1 cellular context compared by ENCODE assay signal in the genomic region with DNA sequence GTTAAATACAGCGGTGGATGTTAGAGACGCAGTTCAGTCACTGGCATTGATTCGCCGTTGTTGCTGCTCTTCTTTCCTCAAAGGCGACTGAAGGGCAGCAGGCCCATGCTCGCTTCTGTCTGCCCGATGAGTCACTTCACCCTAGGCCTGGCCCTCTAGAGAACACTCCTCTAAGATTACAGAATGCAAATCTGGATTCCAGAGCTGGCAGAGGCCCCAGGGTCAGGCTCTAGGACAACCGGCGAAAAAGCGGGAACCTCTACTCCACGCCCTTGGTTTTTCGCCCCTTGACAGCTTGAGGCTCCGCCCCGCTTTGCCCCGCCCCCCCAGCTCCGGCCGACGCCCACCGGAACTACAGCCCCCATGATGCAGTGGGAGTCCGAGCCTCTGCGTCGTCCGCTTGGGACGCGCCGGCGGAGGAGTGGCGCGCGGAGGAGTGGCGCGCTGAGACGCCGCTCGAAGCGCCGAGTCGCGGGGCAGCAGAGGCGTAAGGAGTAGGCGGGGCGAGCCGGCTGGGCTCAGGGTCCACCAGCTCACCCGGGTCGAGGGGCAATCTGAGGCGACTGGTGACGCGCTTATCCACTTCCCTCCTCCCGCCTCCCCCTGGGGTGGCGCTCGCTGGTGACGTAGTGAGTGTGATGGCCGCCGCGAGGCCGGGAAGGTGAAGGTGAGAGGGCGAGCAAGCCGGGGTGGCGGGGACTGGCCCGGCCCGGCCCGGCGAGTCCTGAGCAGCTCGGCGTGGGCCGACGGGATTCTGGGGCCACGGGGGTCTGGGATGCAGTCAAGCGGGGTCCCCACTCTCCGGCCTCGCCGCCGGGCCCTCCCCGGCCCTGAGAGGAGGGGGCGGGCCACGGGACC.
TF ChIP-seq lines count a peak whose summit lies in the region.

A gene (plus strand): TSS at position 627 of the 858 bp plus-strand sequence. CDS start 8,725 bp downstream, outside the sequence.

TF ChIP-seq in HepG2, 621 proteins besides CTCF, POLR2A, EP300 and RAD21 (continued from another document and continues in another):
- TF ChIP-seq, protein P1, sequence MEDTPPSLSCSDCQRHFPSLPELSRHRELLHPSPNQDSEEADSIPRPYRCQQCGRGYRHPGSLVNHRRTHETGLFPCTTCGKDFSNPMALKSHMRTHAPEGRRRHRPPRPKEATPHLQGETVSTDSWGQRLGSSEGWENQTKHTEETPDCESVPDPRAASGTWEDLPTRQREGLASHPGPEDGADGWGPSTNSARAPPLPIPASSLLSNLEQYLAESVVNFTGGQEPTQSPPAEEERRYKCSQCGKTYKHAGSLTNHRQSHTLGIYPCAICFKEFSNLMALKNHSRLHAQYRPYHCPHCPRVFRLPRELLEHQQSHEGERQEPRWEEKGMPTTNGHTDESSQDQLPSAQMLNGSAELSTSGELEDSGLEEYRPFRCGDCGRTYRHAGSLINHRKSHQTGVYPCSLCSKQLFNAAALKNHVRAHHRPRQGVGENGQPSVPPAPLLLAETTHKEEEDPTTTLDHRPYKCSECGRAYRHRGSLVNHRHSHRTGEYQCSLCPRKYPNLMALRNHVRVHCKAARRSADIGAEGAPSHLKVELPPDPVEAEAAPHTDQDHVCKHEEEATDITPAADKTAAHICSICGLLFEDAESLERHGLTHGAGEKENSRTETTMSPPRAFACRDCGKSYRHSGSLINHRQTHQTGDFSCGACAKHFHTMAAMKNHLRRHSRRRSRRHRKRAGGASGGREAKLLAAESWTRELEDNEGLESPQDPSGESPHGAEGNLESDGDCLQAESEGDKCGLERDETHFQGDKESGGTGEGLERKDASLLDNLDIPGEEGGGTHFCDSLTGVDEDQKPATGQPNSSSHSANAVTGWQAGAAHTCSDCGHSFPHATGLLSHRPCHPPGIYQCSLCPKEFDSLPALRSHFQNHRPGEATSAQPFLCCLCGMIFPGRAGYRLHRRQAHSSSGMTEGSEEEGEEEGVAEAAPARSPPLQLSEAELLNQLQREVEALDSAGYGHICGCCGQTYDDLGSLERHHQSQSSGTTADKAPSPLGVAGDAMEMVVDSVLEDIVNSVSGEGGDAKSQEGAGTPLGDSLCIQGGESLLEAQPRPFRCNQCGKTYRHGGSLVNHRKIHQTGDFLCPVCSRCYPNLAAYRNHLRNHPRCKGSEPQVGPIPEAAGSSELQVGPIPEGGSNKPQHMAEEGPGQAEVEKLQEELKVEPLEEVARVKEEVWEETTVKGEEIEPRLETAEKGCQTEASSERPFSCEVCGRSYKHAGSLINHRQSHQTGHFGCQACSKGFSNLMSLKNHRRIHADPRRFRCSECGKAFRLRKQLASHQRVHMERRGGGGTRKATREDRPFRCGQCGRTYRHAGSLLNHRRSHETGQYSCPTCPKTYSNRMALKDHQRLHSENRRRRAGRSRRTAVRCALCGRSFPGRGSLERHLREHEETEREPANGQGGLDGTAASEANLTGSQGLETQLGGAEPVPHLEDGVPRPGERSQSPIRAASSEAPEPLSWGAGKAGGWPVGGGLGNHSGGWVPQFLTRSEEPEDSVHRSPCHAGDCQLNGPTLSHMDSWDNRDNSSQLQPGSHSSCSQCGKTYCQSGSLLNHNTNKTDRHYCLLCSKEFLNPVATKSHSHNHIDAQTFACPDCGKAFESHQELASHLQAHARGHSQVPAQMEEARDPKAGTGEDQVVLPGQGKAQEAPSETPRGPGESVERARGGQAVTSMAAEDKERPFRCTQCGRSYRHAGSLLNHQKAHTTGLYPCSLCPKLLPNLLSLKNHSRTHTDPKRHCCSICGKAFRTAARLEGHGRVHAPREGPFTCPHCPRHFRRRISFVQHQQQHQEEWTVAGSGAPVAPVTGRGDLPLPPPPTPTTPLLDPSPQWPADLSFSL (CRISPR knock-in tag; IDR thresholded peaks at IDR 0.05) = no peak
- TF ChIP-seq ZNF550 (CRISPR knock-in tag; IDR thresholded peaks at IDR 0.05; ENCODE audit: borderline replicate concordance) (no peak; the same call in 1 of the 2 replicates), KLF9 (CRISPR knock-in tag; IDR thresholded peaks at IDR 0.05; ENCODE audit: low read depth) (no peak), MTA3 (CRISPR knock-in tag; IDR thresholded peaks at IDR 0.05) (no peak), ZNF3 (CRISPR knock-in tag; IDR thresholded peaks at IDR 0.05) (no peak), POLR2G (IDR thresholded peaks at IDR 0.05; ENCODE audit: low read depth, low read length) (peak; percentile 90), NR1H2 (CRISPR knock-in tag; IDR thresholded peaks at IDR 0.05; ENCODE audit: borderline replicate concordance, low read depth) (no peak), SP4 (CRISPR knock-in tag; IDR thresholded peaks at IDR 0.05) (peak; percentile 85), ZBTB38 (CRISPR knock-in tag; IDR thresholded peaks at IDR 0.05) (peak; percentile 73), KDM1A (CRISPR knock-in tag; IDR thresholded peaks at IDR 0.05) (no peak), MAF1 (CRISPR knock-in tag; IDR thresholded peaks at IDR 0.05; ENCODE audit: borderline replicate concordance) (no peak), ZFP36 (IDR thresholded peaks at IDR 0.05; ENCODE audit: borderline replicate concordance, low read depth, low read length, partially characterized antibody) (no peak), ARNT2 (CRISPR knock-in tag; IDR thresholded peaks at IDR 0.05; ENCODE audit: low read depth) (no peak; the same call in 1 of the 2 replicates), ZNF232 (CRISPR knock-in tag; IDR thresholded peaks at IDR 0.05; ENCODE audit: borderline replicate concordance) (peak; percentile 34; the same call in 1 of the 2 replicates), MBD4 (IDR thresholded peaks at IDR 0.05; ENCODE audit: borderline replicate concordance, low read length) (no peak), ZNF619 (CRISPR knock-in tag; IDR thresholded peaks at IDR 0.05) (no peak), ATM (IDR thresholded peaks at IDR 0.05; ENCODE audit: borderline replicate concordance) (no peak), ZNF577 (CRISPR knock-in tag; IDR thresholded peaks at IDR 0.05; ENCODE audit: borderline replicate concordance, low read depth) (no peak), ZKSCAN1 (IDR thresholded peaks at IDR 0.05; ENCODE audit: low read length) (no peak), MAFF (IDR thresholded peaks at IDR 0.05; ENCODE audit: low read depth, low read length) (no peak), GATA4 (IDR thresholded peaks at IDR 0.05; ENCODE audit: borderline replicate concordance, low read depth) (0 out of 2 replicates have a peak, but pooled peaks have one; percentile 62), KAT2B (IDR thresholded peaks at IDR 0.05; ENCODE audit: borderline replicate concordance, low read depth, low read length) (no peak), SNAPC2 (CRISPR knock-in tag; IDR thresholded peaks at IDR 0.05) (no peak), ZNF781 (CRISPR knock-in tag; IDR thresholded peaks at IDR 0.05; ENCODE audit: borderline replicate concordance, not compliant biosample characterization) (peak; percentile 5), TEAD2 (CRISPR knock-in tag; IDR thresholded peaks at IDR 0.05) (no peak), ELF3 (CRISPR knock-in tag; IDR thresholded peaks at IDR 0.05) (peak; percentile 45; the same call in 1 of the 2 replicates), NFYB (CRISPR knock-in tag; IDR thresholded peaks at IDR 0.05) (peak; percentile 76), ZNF230 (CRISPR knock-in tag; IDR thresholded peaks at IDR 0.05) (peak; percentile 32; the same call in 1 of the 2 replicates), STAT5B (CRISPR knock-in tag; IDR thresholded peaks at IDR 0.05) (no peak)
- TF ChIP-seq, protein P2, sequence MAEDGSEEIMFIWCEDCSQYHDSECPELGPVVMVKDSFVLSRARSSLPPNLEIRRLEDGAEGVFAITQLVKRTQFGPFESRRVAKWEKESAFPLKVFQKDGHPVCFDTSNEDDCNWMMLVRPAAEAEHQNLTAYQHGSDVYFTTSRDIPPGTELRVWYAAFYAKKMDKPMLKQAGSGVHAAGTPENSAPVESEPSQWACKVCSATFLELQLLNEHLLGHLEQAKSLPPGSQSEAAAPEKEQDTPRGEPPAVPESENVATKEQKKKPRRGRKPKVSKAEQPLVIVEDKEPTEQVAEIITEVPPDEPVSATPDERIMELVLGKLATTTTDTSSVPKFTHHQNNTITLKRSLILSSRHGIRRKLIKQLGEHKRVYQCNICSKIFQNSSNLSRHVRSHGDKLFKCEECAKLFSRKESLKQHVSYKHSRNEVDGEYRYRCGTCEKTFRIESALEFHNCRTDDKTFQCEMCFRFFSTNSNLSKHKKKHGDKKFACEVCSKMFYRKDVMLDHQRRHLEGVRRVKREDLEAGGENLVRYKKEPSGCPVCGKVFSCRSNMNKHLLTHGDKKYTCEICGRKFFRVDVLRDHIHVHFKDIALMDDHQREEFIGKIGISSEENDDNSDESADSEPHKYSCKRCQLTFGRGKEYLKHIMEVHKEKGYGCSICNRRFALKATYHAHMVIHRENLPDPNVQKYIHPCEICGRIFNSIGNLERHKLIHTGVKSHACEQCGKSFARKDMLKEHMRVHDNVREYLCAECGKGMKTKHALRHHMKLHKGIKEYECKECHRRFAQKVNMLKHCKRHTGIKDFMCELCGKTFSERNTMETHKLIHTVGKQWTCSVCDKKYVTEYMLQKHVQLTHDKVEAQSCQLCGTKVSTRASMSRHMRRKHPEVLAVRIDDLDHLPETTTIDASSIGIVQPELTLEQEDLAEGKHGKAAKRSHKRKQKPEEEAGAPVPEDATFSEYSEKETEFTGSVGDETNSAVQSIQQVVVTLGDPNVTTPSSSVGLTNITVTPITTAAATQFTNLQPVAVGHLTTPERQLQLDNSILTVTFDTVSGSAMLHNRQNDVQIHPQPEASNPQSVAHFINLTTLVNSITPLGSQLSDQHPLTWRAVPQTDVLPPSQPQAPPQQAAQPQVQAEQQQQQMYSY (CRISPR knock-in tag; IDR thresholded peaks at IDR 0.05) = peak; percentile 43
- TF ChIP-seq, protein P3, sequence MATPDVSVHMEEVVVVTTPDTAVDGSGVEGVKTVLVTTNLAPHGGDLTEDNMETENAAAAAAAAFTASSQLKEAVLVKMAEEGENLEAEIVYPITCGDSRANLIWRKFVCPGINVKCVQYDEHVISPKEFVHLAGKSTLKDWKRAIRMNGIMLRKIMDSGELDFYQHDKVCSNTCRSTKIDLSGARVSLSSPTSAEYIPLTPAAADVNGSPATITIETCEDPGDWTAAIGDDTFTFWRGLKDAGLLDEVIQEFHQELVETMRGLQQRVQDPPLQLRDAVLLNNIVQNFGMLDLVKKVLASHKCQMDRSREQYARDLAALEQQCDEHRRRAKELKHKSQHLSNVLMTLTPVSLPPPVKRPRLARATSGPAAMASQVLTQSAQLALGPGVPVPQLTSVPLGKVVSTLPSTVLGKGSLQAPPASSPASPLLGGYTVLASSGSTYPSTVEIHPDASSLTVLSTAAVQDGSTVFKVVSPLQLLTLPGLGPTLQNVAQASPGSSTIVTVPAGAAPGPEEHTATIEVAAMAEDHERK (CRISPR knock-in tag; IDR thresholded peaks at IDR 0.05; ENCODE audit: low read depth) = peak; percentile 93
- TF ChIP-seq, protein P4, sequence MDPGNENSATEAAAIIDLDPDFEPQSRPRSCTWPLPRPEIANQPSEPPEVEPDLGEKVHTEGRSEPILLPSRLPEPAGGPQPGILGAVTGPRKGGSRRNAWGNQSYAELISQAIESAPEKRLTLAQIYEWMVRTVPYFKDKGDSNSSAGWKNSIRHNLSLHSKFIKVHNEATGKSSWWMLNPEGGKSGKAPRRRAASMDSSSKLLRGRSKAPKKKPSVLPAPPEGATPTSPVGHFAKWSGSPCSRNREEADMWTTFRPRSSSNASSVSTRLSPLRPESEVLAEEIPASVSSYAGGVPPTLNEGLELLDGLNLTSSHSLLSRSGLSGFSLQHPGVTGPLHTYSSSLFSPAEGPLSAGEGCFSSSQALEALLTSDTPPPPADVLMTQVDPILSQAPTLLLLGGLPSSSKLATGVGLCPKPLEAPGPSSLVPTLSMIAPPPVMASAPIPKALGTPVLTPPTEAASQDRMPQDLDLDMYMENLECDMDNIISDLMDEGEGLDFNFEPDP (CRISPR knock-in tag; conservative IDR thresholded peaks at IDR 0.05) = no peak
- TF ChIP-seq, protein P5, sequence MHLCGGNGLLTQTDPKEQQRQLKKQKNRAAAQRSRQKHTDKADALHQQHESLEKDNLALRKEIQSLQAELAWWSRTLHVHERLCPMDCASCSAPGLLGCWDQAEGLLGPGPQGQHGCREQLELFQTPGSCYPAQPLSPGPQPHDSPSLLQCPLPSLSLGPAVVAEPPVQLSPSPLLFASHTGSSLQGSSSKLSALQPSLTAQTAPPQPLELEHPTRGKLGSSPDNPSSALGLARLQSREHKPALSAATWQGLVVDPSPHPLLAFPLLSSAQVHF (CRISPR knock-in tag; IDR thresholded peaks at IDR 0.05) = 0 out of 2 replicates have a peak, but pooled peaks have one; percentile 61
- TF ChIP-seq, protein P6, sequence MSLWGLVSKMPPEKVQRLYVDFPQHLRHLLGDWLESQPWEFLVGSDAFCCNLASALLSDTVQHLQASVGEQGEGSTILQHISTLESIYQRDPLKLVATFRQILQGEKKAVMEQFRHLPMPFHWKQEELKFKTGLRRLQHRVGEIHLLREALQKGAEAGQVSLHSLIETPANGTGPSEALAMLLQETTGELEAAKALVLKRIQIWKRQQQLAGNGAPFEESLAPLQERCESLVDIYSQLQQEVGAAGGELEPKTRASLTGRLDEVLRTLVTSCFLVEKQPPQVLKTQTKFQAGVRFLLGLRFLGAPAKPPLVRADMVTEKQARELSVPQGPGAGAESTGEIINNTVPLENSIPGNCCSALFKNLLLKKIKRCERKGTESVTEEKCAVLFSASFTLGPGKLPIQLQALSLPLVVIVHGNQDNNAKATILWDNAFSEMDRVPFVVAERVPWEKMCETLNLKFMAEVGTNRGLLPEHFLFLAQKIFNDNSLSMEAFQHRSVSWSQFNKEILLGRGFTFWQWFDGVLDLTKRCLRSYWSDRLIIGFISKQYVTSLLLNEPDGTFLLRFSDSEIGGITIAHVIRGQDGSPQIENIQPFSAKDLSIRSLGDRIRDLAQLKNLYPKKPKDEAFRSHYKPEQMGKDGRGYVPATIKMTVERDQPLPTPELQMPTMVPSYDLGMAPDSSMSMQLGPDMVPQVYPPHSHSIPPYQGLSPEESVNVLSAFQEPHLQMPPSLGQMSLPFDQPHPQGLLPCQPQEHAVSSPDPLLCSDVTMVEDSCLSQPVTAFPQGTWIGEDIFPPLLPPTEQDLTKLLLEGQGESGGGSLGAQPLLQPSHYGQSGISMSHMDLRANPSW (CRISPR knock-in tag; IDR thresholded peaks at IDR 0.05; ENCODE audit: borderline replicate concordance) = no peak; the same call in 1 of the 2 replicates
- TF ChIP-seq, protein P7, sequence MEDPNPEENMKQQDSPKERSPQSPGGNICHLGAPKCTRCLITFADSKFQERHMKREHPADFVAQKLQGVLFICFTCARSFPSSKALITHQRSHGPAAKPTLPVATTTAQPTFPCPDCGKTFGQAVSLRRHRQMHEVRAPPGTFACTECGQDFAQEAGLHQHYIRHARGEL (CRISPR knock-in tag; IDR thresholded peaks at IDR 0.05) = no peak
- TF ChIP-seq, protein P8, sequence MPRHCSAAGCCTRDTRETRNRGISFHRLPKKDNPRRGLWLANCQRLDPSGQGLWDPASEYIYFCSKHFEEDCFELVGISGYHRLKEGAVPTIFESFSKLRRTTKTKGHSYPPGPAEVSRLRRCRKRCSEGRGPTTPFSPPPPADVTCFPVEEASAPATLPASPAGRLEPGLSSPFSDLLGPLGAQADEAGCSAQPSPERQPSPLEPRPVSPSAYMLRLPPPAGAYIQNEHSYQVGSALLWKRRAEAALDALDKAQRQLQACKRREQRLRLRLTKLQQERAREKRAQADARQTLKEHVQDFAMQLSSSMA (CRISPR knock-in tag; IDR thresholded peaks at IDR 0.05) = no peak
